In genomic region chr5:8457187-8458037, GRCh38 we compare ENCODE assay signal across 8 cellular contexts.
DNase-seq lines count a peak whose midpoint lies in the region; ATAC-seq and TF ChIP-seq lines count a peak whose summit lies in the region.

No MANE protein-coding gene starts in this region.

- 20% methylated on average over 74 of the region's 74 CpGs for WGBS in liver

- TF ChIP-seq RAD21 in liver (IDR thresholded peaks at IDR 0.05): no peak

- no peaks in the 10 kb centered on the region for H3K9me3 ChIP-seq in liver (ENCODE audit: control insufficient read depth in 4 of 4, low read length in 3 of 4)

- peak overlapping the region; percentile 68 to 73 for H3K27ac ChIP-seq in liver (ENCODE audit: low read depth in 1 of 2, low read length in 2 of 2)

- TF ChIP-seq CTCF in liver (IDR thresholded peaks at IDR 0.05; ENCODE audit: low read depth, low read length, missing input control): no peak

- peak; percentile 95 for ATAC-seq in HG02571 (IDR thresholded peaks at IDR 0.05; ENCODE audit: unreplicated experiment)

- peaks cover 0 to 3% (median 0%) of the 10 kb centered on the region in 4 donors for H3K36me3 ChIP-seq in liver (ENCODE audit: control insufficient read depth in 4 of 4, insufficient read depth in 3 of 4, low read depth in 1 of 4, low read length in 3 of 4)

- H3K27me3 ChIP-seq in liver (ENCODE audit: control insufficient read depth in 4 of 4, insufficient read depth in 4 of 4, low read length in 3 of 4): no peaks in the 10 kb centered on the region

- H3K4me3 ChIP-seq in liver (ENCODE audit: low read depth in 1 of 3, low read length in 3 of 3): peak overlapping the region; percentile 69 to 86 (median 72)

- peaks cover 0 to 12% (median 3%) of the 10 kb centered on the region in 4 donors for H3K4me1 ChIP-seq in liver (ENCODE audit: control insufficient read depth in 4 of 4, insufficient read depth in 4 of 4, low read length in 3 of 4)

- DNase-seq in Daoy (ENCODE audit: low read depth) (peak; percentile 98), NCI-H187 (lab: John Stamatoyannopoulos, UW) (peak; percentile 89 to 94), cortex of kidney (lab: John Stamatoyannopoulos, UW) (peak; percentile 10), GDM1 (lab: John Stamatoyannopoulos, UW) (no peak)
- DNase-seq in activated CD4-positive, alpha-beta T cell treated with anti-CD3 and anti-CD28 coated beads, Interleukin-2, amount 50 U/mL, for 1 hour: peak; percentile 81
- peak; percentile 68 to 87 (median 79) for DNase-seq in stimulated activated CD4-positive, alpha-beta T cell treated with anti-CD3 and anti-CD28 coated beads, TNF-alpha, amount 100 ng/mL, for 24 hours (ENCODE audit: low read depth in 3 of 3)

- peak overlapping the region; percentile 62 to 66 for H3K9ac ChIP-seq in liver (ENCODE audit: low read depth in 1 of 2, low read length in 2 of 2)

TF ChIP-seq in liver, 16 proteins besides CTCF, POLR2A, EP300 and RAD21:
- peak; percentile 67 to 84 for TF ChIP-seq JUND (IDR thresholded peaks at IDR 0.05)
- TF ChIP-seq GABPA (IDR thresholded peaks at IDR 0.05 in 1 of 2, conservative IDR thresholded peaks at IDR 0.05 in 1 of 2): no peak
- TF ChIP-seq NR2F2 (IDR thresholded peaks at IDR 0.05): no peak
- TF ChIP-seq RXRA (IDR thresholded peaks at IDR 0.05): peak; percentile 13 to 54
- TF ChIP-seq ZBTB33 (IDR thresholded peaks at IDR 0.05): peak; percentile 46
- peak; percentile 29 for TF ChIP-seq ATF3 (IDR thresholded peaks at IDR 0.05)
- TF ChIP-seq SP1 (IDR thresholded peaks at IDR 0.05): peak; percentile 72
- peak; percentile 91 for TF ChIP-seq YY1 (IDR thresholded peaks at IDR 0.05)
- peak; percentile 68 for TF ChIP-seq REST (IDR thresholded peaks at IDR 0.05)
- no peak for TF ChIP-seq EGR1 (IDR thresholded peaks at IDR 0.05; ENCODE audit: low read depth in 2 of 2)
- TF ChIP-seq TAF1 (conservative IDR thresholded peaks at IDR 0.05): peak; percentile 45
- TF ChIP-seq FOXA2 (IDR thresholded peaks at IDR 0.05): no peak
- no peak for TF ChIP-seq FOXA1 (IDR thresholded peaks at IDR 0.05)
- peak in 1 of 2 donors; percentile 23 for TF ChIP-seq HNF4A (conservative IDR thresholded peaks at IDR 0.05)
- TF ChIP-seq HNF4G (IDR thresholded peaks at IDR 0.05): no peak
- TF ChIP-seq MAX (IDR thresholded peaks at IDR 0.05): peak; percentile 96
